In genomic region chr11:23509023-23509422, GRCh38 we compare ENCODE assay signal across 12 cellular contexts.
A peak's percentile ranks its signal among the peaks of the same experiment; 100 is the strongest.
DNase-seq lines count a peak whose midpoint lies in the region; ATAC-seq and TF ChIP-seq lines count a peak whose summit lies in the region.
"Had no signal": no experiment of that assay in that cellular context is flagged by ENCODE, and none has a peak within 500 bp of the region (broad histone marks: within the 10 kb centered on the region; RNA-seq: fewer than 3 reads in every experiment).

No MANE protein-coding gene starts in this region.

- H3K36me3 ChIP-seq in Peyer's patch = no peaks in the 10 kb centered on the region
- H3K36me3 ChIP-seq in upper lobe of left lung = no peaks in the 10 kb centered on the region
- H3K36me3 ChIP-seq: adrenal gland had no signal

- H3K27ac ChIP-seq in Peyer's patch (no peak overlapping the region), upper lobe of left lung (no peak overlapping the region)
- H3K27ac ChIP-seq: adrenal gland had no signal

- no peak overlapping the region for H3K4me3 ChIP-seq in Peyer's patch
- H3K4me3 ChIP-seq in upper lobe of left lung = no peak overlapping the region
- H3K4me3 ChIP-seq: adrenal gland had no signal

- peak; percentile 83 for DNase-seq in ELR (ENCODE audit: low read depth)
- DNase-seq in amniotic epithelial cell (ENCODE audit: low read depth) = peak; percentile 80
- DNase-seq in kidney glomerular epithelial cell (lab: John Stamatoyannopoulos, UW) = peak; percentile 85
- no peak for DNase-seq in activated CD4-positive, CD25-positive, alpha-beta regulatory T cell (lab: John Stamatoyannopoulos, UW)
- DNase-seq in Peyer's patch = no peak
- no peak for DNase-seq in left colon
- DNase-seq in upper lobe of left lung = no peak
- DNase-seq: adrenal gland; CD4-positive, alpha-beta T cell; effector CD8-positive, alpha-beta T cell; substantia nigra had no signal

- TF ChIP-seq EP300 in upper lobe of left lung (IDR thresholded peaks at IDR 0.05) = no peak

- intact Hi-C loops in left colon (cut with DNase I, micrococcal nuclease) = no loop called here

- H3K4me1 ChIP-seq in Peyer's patch (no peaks in the 10 kb centered on the region), upper lobe of left lung (no peaks in the 10 kb centered on the region)
- H3K4me1 ChIP-seq: adrenal gland had no signal

- H3K9me3 ChIP-seq in Peyer's patch (no peaks in the 10 kb centered on the region), upper lobe of left lung (no peaks in the 10 kb centered on the region)
- H3K9me3 ChIP-seq: adrenal gland had no signal

- TF ChIP-seq POLR2A in Peyer's patch (IDR thresholded peaks at IDR 0.05) = no peak
- TF ChIP-seq POLR2A in upper lobe of left lung (IDR thresholded peaks at IDR 0.05) = no peak

- no peaks in the 10 kb centered on the region for H3K27me3 ChIP-seq in Peyer's patch
- H3K27me3 ChIP-seq in upper lobe of left lung = no peaks in the 10 kb centered on the region
- H3K27me3 ChIP-seq: adrenal gland had no signal

- peak; percentile 94 for ATAC-seq in HG02610 (IDR thresholded peaks at IDR 0.05; ENCODE audit: unreplicated experiment)
- no peak for ATAC-seq in left colon
- no peak for ATAC-seq in upper lobe of left lung (ENCODE audit: low FRiP score in 2 of 2)

- TF ChIP-seq CTCF in Peyer's patch (IDR thresholded peaks at IDR 0.05) (no peak), upper lobe of left lung (IDR thresholded peaks at IDR 0.05) (no peak)

Comparison
In these comparisons a context has a peak if more than half of its experiments do, and no peak if none do; other contexts are left out.
1. DNase-seq: peak in ELR (single experiment), amniotic epithelial cell (single experiment) and kidney glomerular epithelial cell (single experiment); none in activated CD4-positive, CD25-positive, alpha-beta regulatory T cell (0 of 4), Peyer's patch (0 of 3), left colon (0 of 2) and upper lobe of left lung (0 of 2).